Comparison of ENCODE assay signal across 30 cellular contexts in genomic region chr7:80835251-80835650, GRCh38.
"Had no signal": no experiment of that assay in that cellular context is flagged by ENCODE, and none has a peak within 500 bp of the region (broad histone marks: within the 10 kb centered on the region; RNA-seq: fewer than 3 reads in every experiment).

No MANE protein-coding gene starts in this region.

- H3K4me3 ChIP-seq: ascending aorta, body of pancreas, Peyer's patch, SJSA1 had no signal

- H3K9me3 Mint-ChIP-seq: activated CD4-positive, alpha-beta T cell treated with anti-CD3 and anti-CD28 coated beads, Interleukin-2, amount 10 ng/mL, durations not matched to agents 7 days and 5 days had no signal

- ATAC-seq: activated naive CD4-positive, alpha-beta T cell treated with anti-CD3 and anti-CD28 coated beads, Interleukin-2, amount 50 U/mL, for 72 hours; activated naive CD8-positive, alpha-beta T cell treated with anti-CD3 and anti-CD28 coated beads, Interleukin-2, amount 50 U/mL, for 24 hours; activated T-cell treated with anti-CD3 and anti-CD28 coated beads, Interleukin-2, amount 50 U/mL, for 4 hours; body of pancreas; T-cell had no signal

- H3K4me3 Mint-ChIP-seq: activated CD4-positive, alpha-beta memory T cell treated with anti-CD3 and anti-CD28 coated beads for 36 hours; activated CD4-positive, alpha-beta T cell treated with anti-CD3 and anti-CD28 coated beads, Interleukin-2, amount 10 ng/mL, durations not matched to agents 7 days and 5 days; activated naive CD8-positive, alpha-beta T cell treated with anti-CD3 and anti-CD28 coated beads, Interleukin-2, amount 50 U/mL, for 24 hours; activated T-cell treated with anti-CD3 and anti-CD28 coated beads, Interleukin-2, amount 50 U/mL, for 4 hours; central memory CD8-positive, alpha-beta T cell; T-cell had no signal

- H3K4me1 Mint-ChIP-seq: activated CD4-positive, alpha-beta T cell treated with anti-CD3 and anti-CD28 coated beads, Interleukin-2, amount 10 ng/mL, durations not matched to agents 7 days and 5 days; activated naive CD8-positive, alpha-beta T cell treated with anti-CD3 and anti-CD28 coated beads, Interleukin-2, amount 50 U/mL, for 24 hours; central memory CD8-positive, alpha-beta T cell; T-cell had no signal

- H3K9me3 ChIP-seq: ascending aorta, body of pancreas, Peyer's patch, SJSA1 had no signal

- H3K27me3 Mint-ChIP-seq: activated CD4-positive, alpha-beta memory T cell treated with anti-CD3 and anti-CD28 coated beads for 36 hours; activated CD4-positive, alpha-beta T cell treated with anti-CD3 and anti-CD28 coated beads, Interleukin-2, amount 10 ng/mL, durations not matched to agents 7 days and 5 days; activated naive CD8-positive, alpha-beta T cell treated with anti-CD3 and anti-CD28 coated beads, Interleukin-2, amount 50 U/mL, for 24 hours; central memory CD8-positive, alpha-beta T cell; T-cell had no signal

- H3K27ac Mint-ChIP-seq: activated CD4-positive, alpha-beta memory T cell treated with anti-CD3 and anti-CD28 coated beads for 36 hours; activated CD4-positive, alpha-beta T cell treated with anti-CD3 and anti-CD28 coated beads, Interleukin-2, amount 10 ng/mL, durations not matched to agents 7 days and 5 days; activated naive CD4-positive, alpha-beta T cell treated with anti-CD3 and anti-CD28 coated beads, Interleukin-2, amount 50 U/mL, for 72 hours; activated naive CD8-positive, alpha-beta T cell treated with anti-CD3 and anti-CD28 coated beads, Interleukin-2, amount 50 U/mL, for 24 hours; T-cell had no signal

- H3K36me3 Mint-ChIP-seq: activated CD4-positive, alpha-beta memory T cell treated with anti-CD3 and anti-CD28 coated beads for 36 hours; activated naive CD4-positive, alpha-beta T cell treated with anti-CD3 and anti-CD28 coated beads, Interleukin-2, amount 50 U/mL, for 72 hours; T-cell had no signal

- H3K27ac ChIP-seq: ascending aorta, body of pancreas, Peyer's patch, RWPE1, SJSA1, VCaP had no signal

- H3K4me1 ChIP-seq: ascending aorta, body of pancreas had no signal

- DNase-seq: activated CD4-positive, alpha-beta memory T cell treated with anti-CD3 and anti-CD28 coated beads for 36 hours; activated CD4-positive, alpha-beta T cell treated with anti-CD3 and anti-CD28 coated beads, Interleukin-2, amount 10 ng/mL, durations not matched to agents 7 days and 5 days; activated CD4-positive, CD25-positive, alpha-beta regulatory T cell; activated CD8-positive, alpha-beta memory T cell treated with anti-CD3 and anti-CD28 coated beads for 24 hours; activated effector memory CD4-positive, alpha-beta T cell treated with anti-CD3 and anti-CD28 coated beads, Interleukin-2, amount 50 U/mL, for 16 hours; activated naive CD4-positive, alpha-beta T cell treated with Interleukin-2 at 50 U/mL for 16 hours; activated naive CD8-positive, alpha-beta T cell treated with anti-CD3 and anti-CD28 coated beads, Interleukin-2, amount 50 U/mL, for 24 hours; activated T-cell treated with anti-CD3 and anti-CD28 coated beads, Interleukin-2, amount 50 U/mL, for 4 hours; amniotic stem cell; body of pancreas; Karpas-422; NCI-H1048; NCI-H146; NCI-H187 treated with DMSO at 0.1 percent for 48 hours; NCI-H2081 treated with DMSO at 0.1 percent for 48 hours; NCI-H446; NCI-H524; NCI-H748 treated with DMSO at 0.1 percent for 48 hours; NK-92 treated with Interleukin-12 subunit alpha and Interleukin-12 subunit beta, amount 100 ng/mL, for 24 hours; OCI-M1; Peyer's patch; Right ventricle myocardium superior; T-cell; T-helper 2 cell had no signal

- H3K36me3 ChIP-seq: ascending aorta, Peyer's patch, SJSA1 had no signal

- H3K27me3 ChIP-seq: ascending aorta, body of pancreas, Peyer's patch, SJSA1 had no signal
